ENCODE assay signal across 8 cellular contexts in genomic region chr10:101031128-101031795, GRCh38. TPM values are rescaled to one million over a fixed set of nuclear protein-coding genes. Genes with fewer than 3 reads are reported as not detected.
A peak's percentile ranks its signal among the peaks of the same experiment; 100 is the strongest.
DNase-seq lines count a peak whose midpoint lies in the region; ATAC-seq and TF ChIP-seq lines count a peak whose summit lies in the region.

TSS of gene PDZD7 (minus strand) at chr10:101031129. CDS start at chr10:101030219, 910 bp downstream.
TSS of gene SFXN3 (plus strand) at chr10:101031234. CDS start at chr10:101034695, 3,461 bp downstream.

- H3K4me1 ChIP-seq in psoas muscle (peaks cover 16% of the 10 kb centered on the region), urinary bladder (ENCODE audit: insufficient read depth) (no peaks in the 10 kb centered on the region)

- 0 to 1% (median 0%) methylated on average over 36 to 38 of the region's 38 CpGs for whole genome bisulfite sequencing in psoas muscle, 3 donors
- under 1% methylated on average over 38 of the region's 38 CpGs for WGBS in urinary bladder

- peaks cover 12% of the 10 kb centered on the region for H3K27me3 Mint-ChIP-seq in T-helper 17 cell

- H3K36me3 ChIP-seq in psoas muscle (ENCODE audit: insufficient read depth in 1 of 2, low read depth in 1 of 2) (peaks cover 0 to 18% of the 10 kb centered on the region in 2 donors), urinary bladder (ENCODE audit: insufficient read depth) (no peaks in the 10 kb centered on the region)

- DNase-seq in GM12864 (ENCODE audit: low read depth) (peak; percentile 80), NCI-H146 (lab: John Stamatoyannopoulos, UW) (peak; percentile 89), T-helper 17 cell (peak; percentile 93 to 97 (median 94)), amygdala (lab: John Stamatoyannopoulos, UW) (peak; percentile 34 to 99 (median 90)), left ventricle myocardium superior (peak; percentile 99), psoas muscle (peak; percentile 98)

- peak; percentile 94 for ATAC-seq in HG02798 (IDR thresholded peaks at IDR 0.05; ENCODE audit: poor library complexity, unreplicated experiment)
- peak; percentile 86 for ATAC-seq in T-helper 17 cell
- ATAC-seq in left ventricle myocardium superior, result peak; percentile 89
- peak; percentile 93 to 96 (median 94) for ATAC-seq in psoas muscle

- peak within 1 kb of the TSS; percentile 97 for H3K4me3 Mint-ChIP-seq in T-helper 17 cell

- no peaks in the 10 kb centered on the region for H3K9me3 ChIP-seq in T-helper 17 cell (ENCODE audit: control insufficient read depth, low read length, poor library complexity, severe bottlenecking)
- no peaks in the 10 kb centered on the region for H3K9me3 ChIP-seq in psoas muscle

- peak within 1 kb of the TSS; percentile 95 for H3K27ac Mint-ChIP-seq in T-helper 17 cell

- H3K36me3 Mint-ChIP-seq in T-helper 17 cell (ENCODE audit: low read depth), result peaks cover 3% of the 10 kb centered on the region

- TF ChIP-seq CTCF in GM12864 (IDR thresholded peaks at IDR 0.05; ENCODE audit: low read depth, low read length, missing control alignments) (no peak), psoas muscle (IDR thresholded peaks at IDR 0.05) (no peak)

- H3K4me3 ChIP-seq in GM12864 (ENCODE audit: low read depth, low read length) (peak within 1 kb of the TSS; percentile 44), psoas muscle (peak within 1 kb of the TSS; percentile 84), urinary bladder (ENCODE audit: low read depth, low read length) (peak within 1 kb of the TSS; percentile 76)

- peaks cover 24% of the 10 kb centered on the region for H3K4me1 Mint-ChIP-seq in T-helper 17 cell

- H3K27ac ChIP-seq in psoas muscle (peak within 1 kb of the TSS; percentile 88), urinary bladder (ENCODE audit: low read depth) (peak within 1 kb of the TSS; percentile 92)

- no peaks in the 10 kb centered on the region for H3K27me3 ChIP-seq in psoas muscle (ENCODE audit: insufficient read depth in 3 of 3, low read length in 2 of 3)

- intact Hi-C loops in left ventricle myocardium superior (cut with micrococcal nuclease) (no loop called here), psoas muscle (cut with DNase I) (no loop called here)

RNA-seq across cellular contexts. Expression of gene PDZD7, which starts in this region (rescaled TPM):
- 1 to 10 TPM in 1 of 2 donors, under 1 TPM in 1; 0.65 to 1.1 TPM for total RNA-seq in T-helper 17 cell
- total RNA-seq in left ventricle myocardium superior, result 0.17 TPM
- under 1 TPM in 2 of 4 donors, not detected in 2; 0.08 to 0.54 TPM for total RNA-seq in psoas muscle
- under 1 TPM; 0.04 to 0.30 (median 0.06) TPM for polyA plus RNA-seq in psoas muscle
- total RNA-seq in urinary bladder, result 0.21 TPM
- 0.46 TPM for polyA plus RNA-seq in urinary bladder

RNA-seq across cellular contexts. Expression of gene SFXN3, which starts in this region (rescaled TPM):
- 10 to 100 TPM; 40.8 to 51.5 TPM for total RNA-seq in T-helper 17 cell
- total RNA-seq in left ventricle myocardium superior, result 11.0 TPM
- total RNA-seq in psoas muscle, result 1 to 10 TPM; 4.4 to 7.0 (median 4.9) TPM
- polyA plus RNA-seq in psoas muscle, result 1 to 10 TPM; 3.2 to 6.1 (median 4.9) TPM
- 29.9 TPM for total RNA-seq in urinary bladder
- polyA plus RNA-seq in urinary bladder, result 34.7 TPM

Comparison
In these comparisons a context has a peak if more than half of its experiments do, and no peak if none do; other contexts are left out.
1. Peak in every context shown above with its lines: DNase-seq, ATAC-seq, H3K4me3 ChIP-seq and H3K27ac ChIP-seq.